8 cellular contexts compared by ENCODE assay signal in genomic region chr7:143737037-143737819, GRCh38. TPM values are rescaled to one million over a fixed set of nuclear protein-coding genes. Genes with fewer than 3 reads are reported as not detected.
DNase-seq lines count a peak whose midpoint lies in the region; ATAC-seq, FAIRE-seq and TF ChIP-seq lines count a peak whose summit lies in the region.
"Not testable (repeated sequence)": the region's sequence is repeated elsewhere in the genome, so short reads cannot be mapped to it uniquely, and the experiment has no call there.

No MANE protein-coding gene starts in this region.

- dilution Hi-C loops in mammary epithelial cell (cut with HindIII; ENCODE audit: low sequenced_read_pairs): not testable (repeated sequence)

- DNase-seq in AG10803 (ENCODE audit: low read depth): peak; percentile 63
- DNase-seq in GM18507 (ENCODE audit: extremely low spot score, insufficient read length, low read depth): peak; percentile 22
- DNase-seq in RWPE1 (ENCODE audit: low spot score): peak; percentile 49
- DNase-seq in mammary epithelial cell: peak; percentile 32
- DNase-seq in right cardiac atrium; prostate gland (ENCODE audit: low spot score): not testable (repeated sequence)

- peak overlapping the region; percentile 58 for H2AFZ ChIP-seq in Loucy (ENCODE audit: low read length)
- not testable (repeated sequence) for H2AFZ ChIP-seq in mammary epithelial cell (ENCODE audit: low read depth, low read length)

- H3K9me3 ChIP-seq in Loucy (ENCODE audit: insufficient read depth, low read depth, low read length); mammary epithelial cell (replicated peaks; ENCODE audit: insufficient read depth, low read length); right cardiac atrium (ENCODE audit: control insufficient read depth, low read length); prostate gland: not testable (repeated sequence)

- intact Hi-C loops in mammary epithelial cell (cut with micrococcal nuclease); right cardiac atrium (cut with DNase I); prostate gland (cut with DNase I): not testable (repeated sequence)

- not testable (repeated sequence) for H3K27me3 ChIP-seq in Loucy (ENCODE audit: insufficient read depth, low read length, poor library complexity, severe bottlenecking); mammary epithelial cell (ENCODE audit: insufficient read depth, low read length); right cardiac atrium (ENCODE audit: control insufficient read depth, insufficient read depth); prostate gland (replicated peaks; ENCODE audit: insufficient read depth)

- FAIRE-seq in GM18507 (lab: Jason Lieb, UNC): not testable (repeated sequence)

- BruUV-seq in mammary epithelial cell (replicated peaks; lab: Mats Ljungman, UMichigan): not testable (repeated sequence)

- not testable (repeated sequence) for H3F3A ChIP-seq in Loucy (ENCODE audit: low read depth)

- not testable (repeated sequence) for H3K36me3 ChIP-seq in Loucy (ENCODE audit: insufficient read depth, low read length); mammary epithelial cell (ENCODE audit: insufficient read depth, low read length); prostate gland

- not testable (repeated sequence) for H3K9me2 ChIP-seq in Loucy (replicated peaks; ENCODE audit: low read depth, low read length)

- H3K79me2 ChIP-seq in Loucy (ENCODE audit: insufficient read depth, low read length); mammary epithelial cell (ENCODE audit: insufficient read depth, low read length): not testable (repeated sequence)

- not testable (repeated sequence) for H3K4me3 ChIP-seq in AG10803 (ENCODE audit: low read length); Loucy (ENCODE audit: low read length, poor library complexity, severe bottlenecking); mammary epithelial cell (replicated peaks in 1 of 3; ENCODE audit: insufficient read depth in 1 of 3, low read depth in 2 of 3, low read length in 3 of 3); right cardiac atrium (ENCODE audit: low read length); prostate gland

- ATAC-seq in HG02759 (IDR thresholded peaks at IDR 0.05; ENCODE audit: unreplicated experiment) (peak; percentile 54), right cardiac atrium (peak; percentile 60 to 70)

- in situ Hi-C loops in mammary epithelial cell (cut with MboI; ENCODE audit: low sequenced_read_pairs in 2 of 2): not testable (repeated sequence)

- TF ChIP-seq CTCF in AG10803 (conservative IDR thresholded peaks at IDR 0.05; ENCODE audit: low read length) (peak; percentile 74), Loucy (conservative IDR thresholded peaks at IDR 0.05; ENCODE audit: low read length) (peak; percentile 73), RWPE1 (conservative IDR thresholded peaks at IDR 0.05; ENCODE audit: low read depth) (peak; percentile 71), mammary epithelial cell (conservative IDR thresholded peaks at IDR 0.05 in 1 of 2, IDR thresholded peaks at IDR 0.05 in 1 of 2; ENCODE audit: extremely low read depth in 1 of 2, insufficient read depth in 1 of 2, low read depth in 1 of 2, low read length in 2 of 2) (peak; percentile 56 to 68), prostate gland (IDR thresholded peaks at IDR 0.05) (peak in 3 of 4 experiments; percentile 45 to 78 (median 66))

- H3K27ac ChIP-seq in RWPE1; mammary epithelial cell (ENCODE audit: insufficient read depth, low read depth, low read length); right cardiac atrium (ENCODE audit: low read length); prostate gland: not testable (repeated sequence)

- WGBS in mammary epithelial cell (ENCODE audit: low coverage, missing lambda C conversion rate): 24% methylated on average over 5 of the region's 5 CpGs
- WGBS in right cardiac atrium: 18% methylated on average over 5 of the region's 5 CpGs
- WGBS in prostate gland: 23% methylated on average over 5 of the region's 5 CpGs

- H4K20me1 ChIP-seq in Loucy (ENCODE audit: insufficient read depth, low read length, poor library complexity, severe bottlenecking); mammary epithelial cell (ENCODE audit: insufficient read depth, low read length): not testable (repeated sequence)

- H3K4me2 ChIP-seq in Loucy (ENCODE audit: low read depth, low read length, poor library complexity, severe bottlenecking) (peak overlapping the region; percentile 14), mammary epithelial cell (ENCODE audit: insufficient read depth, low read depth, low read length) (peak overlapping the region; percentile 23)

- H3K4me1 ChIP-seq in Loucy (ENCODE audit: insufficient read depth, low read length, poor library complexity, severe bottlenecking); mammary epithelial cell (ENCODE audit: insufficient read depth, low read length); right cardiac atrium (ENCODE audit: control insufficient read depth, insufficient read depth, low read length); prostate gland (replicated peaks): not testable (repeated sequence)

- TF ChIP-seq POLR2A in prostate gland (IDR thresholded peaks at IDR 0.05): not testable (repeated sequence)

- H3K9ac ChIP-seq in Loucy (ENCODE audit: low read depth, low read length, poor library complexity, severe bottlenecking); mammary epithelial cell (ENCODE audit: insufficient read depth, low read length): not testable (repeated sequence)

- POLR2A ChIA-PET in RWPE1 (lab: Yijun Ruan, JAX; ENCODE audit: low non-redundant PET): not testable (repeated sequence)

- CTCF ChIA-PET in RWPE1 (lab: Yijun Ruan, JAX): interaction anchor here (0.5 to 0.7 kb wide), 3 partner anchors 487 to 765 kb away, joined by 3 to 4 read pairs (median 3); no protein-coding TSS in a partner anchor
- CTCF ChIA-PET in mammary epithelial cell (lab: Charles Lee; ENCODE audit: low non-redundant PET): not testable (repeated sequence)

RNA-seq across cellular contexts. Expression of gene CTAGE6, which starts 20.3 kb away (rescaled TPM):
- total RNA-seq in mammary epithelial cell (under 1 TPM in 1 of 2 donors, not detected in 1; 0.14 TPM), right cardiac atrium (under 1 TPM in 1 of 4 donors, not detected in 3; 0.09 TPM), prostate gland (1 to 10 TPM; 1.7 to 2.0 TPM)
- polyA plus RNA-seq in mammary epithelial cell (not detected), right cardiac atrium (not detected)
- not detected for polyA minus RNA-seq in mammary epithelial cell
